15 cellular contexts compared by ENCODE assay signal in the genomic region with DNA sequence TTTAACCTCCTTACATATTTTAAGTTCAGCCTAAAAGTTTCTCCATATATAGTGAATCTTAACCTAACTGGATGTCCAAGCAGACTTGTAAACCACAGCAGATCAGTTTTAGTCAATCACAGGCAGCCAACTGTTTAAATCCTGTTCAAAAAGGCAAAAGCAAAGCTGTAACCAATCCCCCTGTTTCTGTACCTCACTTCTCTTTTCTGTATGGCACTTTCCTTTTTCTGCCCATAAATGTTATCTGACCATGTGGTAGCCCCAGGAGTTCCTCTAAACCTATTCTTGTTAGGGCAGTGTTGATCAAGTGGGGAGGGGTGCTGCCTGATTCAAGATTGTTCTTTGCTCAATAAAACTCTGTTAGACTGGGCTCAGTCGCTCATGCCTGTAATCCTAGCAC. TPM values are rescaled to one million over a fixed set of nuclear protein-coding genes. Genes with fewer than 3 reads are reported as not detected.
DNase-seq lines count a peak whose midpoint lies in the region; ATAC-seq, FAIRE-seq and TF ChIP-seq lines count a peak whose summit lies in the region.
"Had no signal": no experiment of that assay in that cellular context is flagged by ENCODE, and none has a peak within 500 bp of the region (broad histone marks: within the 10 kb centered on the region; RNA-seq: fewer than 3 reads in every experiment).

No MANE protein-coding gene starts in this region.

- peak overlapping the region; percentile 81; the same call in 1 of the 2 replicates for H3K27ac ChIP-seq in HUES6 (ENCODE audit: low read depth, low read length)
- no peak overlapping the region for H3K27ac ChIP-seq in naive thymus-derived CD4-positive, alpha-beta T cell (ENCODE audit: low read depth, low read length)
- H3K27ac ChIP-seq: A549 had no signal

- POLR2A ChIA-PET in naive thymus-derived CD4-positive, alpha-beta T cell (lab: Charles Lee), result interaction anchor here (1.0 kb wide), 1 partner anchor 14 kb away, joined by 3 read pairs; no protein-coding TSS in a partner anchor

- no peaks in the 10 kb centered on the region; the same call in 1 of the 2 replicates for H3K27me3 ChIP-seq in HUES6 (ENCODE audit: control insufficient read depth, insufficient read depth, low read length)
- no peaks in the 10 kb centered on the region for H3K27me3 ChIP-seq in naive thymus-derived CD4-positive, alpha-beta T cell (ENCODE audit: control insufficient read depth in 2 of 2, insufficient read depth in 2 of 2, low read length in 2 of 2)

- peaks cover 78% of the 10 kb centered on the region for H3K4me1 ChIP-seq in HUES6 (ENCODE audit: control insufficient read depth, insufficient read depth, low read length)
- H3K4me1 ChIP-seq in naive thymus-derived CD4-positive, alpha-beta T cell (ENCODE audit: control insufficient read depth in 2 of 2, insufficient read depth in 2 of 2, low read length in 2 of 2), result no peaks in the 10 kb centered on the region
- H3K4me1 ChIP-seq: A549 had no signal

- H3K27me3 Mint-ChIP-seq in nephron (ENCODE audit: low read depth), result peaks cover 22% of the 10 kb centered on the region
- peaks cover 0 to 4% (median 0%) of the 10 kb centered on the region in 5 donors for H3K27me3 Mint-ChIP-seq in naive thymus-derived CD4-positive, alpha-beta T cell

- no peak overlapping the region for H3K4me3 ChIP-seq in HUES6 (ENCODE audit: low read depth, low read length)
- no peak overlapping the region for H3K4me3 ChIP-seq in naive thymus-derived CD4-positive, alpha-beta T cell (ENCODE audit: low read length)
- H3K4me3 ChIP-seq: A549 had no signal

- H3K27ac Mint-ChIP-seq in nephron, result peak overlapping the region in 2 of 3 experiments; percentile 16 to 34
- H3K27ac Mint-ChIP-seq in naive thymus-derived CD4-positive, alpha-beta T cell, result no peak overlapping the region
- H3K27ac Mint-ChIP-seq: CD14-positive monocyte had no signal

- H3K9me3 ChIP-seq in HUES6 (ENCODE audit: control insufficient read depth, insufficient read depth, low read depth, low read length), result no peaks in the 10 kb centered on the region
- no peaks in the 10 kb centered on the region for H3K9me3 ChIP-seq in naive thymus-derived CD4-positive, alpha-beta T cell (ENCODE audit: control insufficient read depth in 2 of 3, low read length in 3 of 3)
- H3K9me3 ChIP-seq: A549 had no signal

- intact Hi-C loops in naive thymus-derived CD4-positive, alpha-beta T cell (cut with micrococcal nuclease), result no loop called here

- DNase-seq in GM18507 (ENCODE audit: extremely low spot score, insufficient read length, low read depth) (no peak), OCI-M1 (lab: John Stamatoyannopoulos, UW) (peak; percentile 19), DMS 273 treated with DMSO at 0.1 percent for 48 hours (lab: John Stamatoyannopoulos, UW) (no peak), mesenteric fat pad (ENCODE audit: low spot score) (no peak)
- no peak for DNase-seq in naive thymus-derived CD4-positive, alpha-beta T cell
- DNase-seq: GOT3, NCI-H1092 treated with DMSO at 0.1 percent for 48 hours, NCI-H1694, NCI-H345, SIG-M5 had no signal

- peak; percentile 9 for FAIRE-seq in GM18507 (lab: Jason Lieb, UNC)
- FAIRE-seq: A549 had no signal

- no peak for TF ChIP-seq CTCF in nephron (IDR thresholded peaks at IDR 0.05; ENCODE audit: unreplicated experiment in 3 of 3)

- H3K36me3 ChIP-seq in HUES6 (ENCODE audit: control insufficient read depth, insufficient read depth, low read length), result no peaks in the 10 kb centered on the region
- H3K36me3 ChIP-seq in naive thymus-derived CD4-positive, alpha-beta T cell (ENCODE audit: control insufficient read depth in 2 of 3, insufficient read depth in 3 of 3, low read length in 3 of 3), result no peaks in the 10 kb centered on the region

- peak overlapping the region; percentile 65 for H3K9ac ChIP-seq in HUES6 (ENCODE audit: low read length)

- peaks cover 34% of the 10 kb centered on the region for H3K4me1 Mint-ChIP-seq in nephron
- H3K4me1 Mint-ChIP-seq in naive thymus-derived CD4-positive, alpha-beta T cell, result peaks cover 0 to 12% (median 4%) of the 10 kb centered on the region in 7 donors

- H3K36me3 Mint-ChIP-seq in nephron (ENCODE audit: low read depth), result no peaks in the 10 kb centered on the region
- H3K36me3 Mint-ChIP-seq in naive thymus-derived CD4-positive, alpha-beta T cell, result no peaks in the 10 kb centered on the region
- H3K36me3 Mint-ChIP-seq: CD14-positive monocyte had no signal

- no peak for ATAC-seq in naive thymus-derived CD4-positive, alpha-beta T cell
- ATAC-seq in HG02642 (IDR thresholded peaks at IDR 0.05; ENCODE audit: poor library complexity, unreplicated experiment), result no peak
- ATAC-seq: A549 had no signal

- CTCF ChIA-PET in naive thymus-derived CD4-positive, alpha-beta T cell (lab: Charles Lee), result interaction anchor here (0.7 to 1.1 kb wide), 2 partner anchors 128 to 415 kb away, joined by 4 to 5 read pairs; no protein-coding TSS in a partner anchor

- H3K9me3 Mint-ChIP-seq in nephron, result no peaks in the 10 kb centered on the region
- no peaks in the 10 kb centered on the region for H3K9me3 Mint-ChIP-seq in naive thymus-derived CD4-positive, alpha-beta T cell
- H3K9me3 Mint-ChIP-seq: CD14-positive monocyte had no signal

- H3K4me3 Mint-ChIP-seq in nephron, result no peak overlapping the region
- H3K4me3 Mint-ChIP-seq in naive thymus-derived CD4-positive, alpha-beta T cell, result no peak overlapping the region
- H3K4me3 Mint-ChIP-seq: CD14-positive monocyte had no signal

RNA-seq across cellular contexts. Expression of gene DACT1, which starts 8.5 kb away (rescaled TPM):
- total RNA-seq in naive thymus-derived CD4-positive, alpha-beta T cell, result 10 to 100 TPM in 4 of 5 experiments, 1 to 10 TPM in 1; 8.2 to 32.3 (median 15.0) TPM
- polyA plus RNA-seq in naive thymus-derived CD4-positive, alpha-beta T cell, result 10 to 100 TPM; 18.5 to 38.7 TPM
- 3.7 TPM for total RNA-seq in mesenteric fat pad
- polyA plus RNA-seq: CD14-positive monocyte had no signal

Comparison
In these comparisons a context has a peak if more than half of its experiments do, and no peak if none do; other contexts are left out.
1. H3K27ac Mint-ChIP-seq: peak in nephron (2 of 3); none in naive thymus-derived CD4-positive, alpha-beta T cell (0 of 9).